In the genomic region with DNA sequence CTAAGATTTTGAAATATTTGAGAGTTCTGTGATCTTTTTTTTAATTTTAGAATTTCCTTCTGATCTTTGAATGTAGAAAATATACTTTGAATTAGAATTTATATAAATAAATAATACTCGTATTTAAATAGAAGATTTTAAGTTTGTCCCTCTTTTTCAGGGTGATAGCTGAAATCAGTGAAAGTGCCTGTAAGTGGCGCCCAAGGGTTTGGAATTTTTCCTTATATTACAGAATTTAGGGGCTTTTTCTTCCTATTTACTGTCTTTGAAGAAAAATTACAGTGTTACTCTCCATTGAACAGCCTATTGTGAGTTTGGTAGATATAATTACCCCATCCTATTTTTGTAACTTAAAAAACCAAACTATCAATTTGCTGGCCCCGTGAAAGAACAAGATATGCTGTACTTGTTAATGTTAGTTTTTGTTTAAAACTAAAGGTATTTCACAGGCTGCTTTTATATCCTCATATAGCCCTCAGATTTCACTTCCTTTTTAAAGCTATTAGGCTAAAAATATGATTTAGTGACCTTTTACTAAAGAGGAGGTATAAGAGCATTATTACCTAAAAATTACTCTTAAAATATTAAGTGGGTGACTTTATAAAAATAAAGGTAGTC, we compare ENCODE assay signal across 9 cellular contexts. TPM values are rescaled to one million over a fixed set of nuclear protein-coding genes. Genes with fewer than 3 reads are reported as not detected.
DNase-seq lines count a peak whose midpoint lies in the region; ATAC-seq and TF ChIP-seq lines count a peak whose summit lies in the region.
"Had no signal": no experiment of that assay in that cellular context is flagged by ENCODE, and none has a peak within 500 bp of the region (broad histone marks: within the 10 kb centered on the region; RNA-seq: fewer than 3 reads in every experiment).

No MANE protein-coding gene starts in this region.

- POLR2A ChIA-PET in Caco-2 (lab: Charles Lee): interaction anchor here (0.6 kb wide), 1 partner anchor 457 kb away, joined by 4 read pairs; no protein-coding TSS in a partner anchor

- H3K9ac ChIP-seq in mesendoderm (ENCODE audit: low read length): no peak overlapping the region

- H3K4me2 ChIP-seq in mesendoderm (ENCODE audit: low read length): no peak overlapping the region

- DNase-seq in Caco-2: no peak
- no peak for DNase-seq in MG63
- peak; percentile 76 for DNase-seq in choroid plexus epithelial cell (ENCODE audit: low read depth)
- DNase-seq in natural killer cell treated with Interleukin-12 subunit alpha and Interleukin-12 subunit beta and Interleukin-15 and Interleukin-18, amount 100 ng/mL, for 72 hours (ENCODE audit: low spot score): no peak
- no peak for DNase-seq in mesenteric fat pad (ENCODE audit: low spot score)
- no peak for DNase-seq in GF-D8 (lab: John Stamatoyannopoulos, UW)
- DNase-seq in mesendoderm: no peak
- DNase-seq in effector CD8-positive, alpha-beta T cell (lab: John Stamatoyannopoulos, UW): no peak
- DNase-seq: stimulated activated CD4-positive, alpha-beta T cell treated with anti-CD3 and anti-CD28 coated beads, Interleukin-4, amount 100 ng/mL, for 1 hour had no signal

- no peak for ATAC-seq in natural killer cell treated with Interleukin-12 subunit alpha and Interleukin-12 subunit beta and Interleukin-15 and Interleukin-18, amount 100 ng/mL, for 72 hours

- no peak overlapping the region for H4K8ac ChIP-seq in mesendoderm (ENCODE audit: low read depth, low read length)

- no peak overlapping the region for H2AK5ac ChIP-seq in mesendoderm (ENCODE audit: low read length)

- H3K23ac ChIP-seq in mesendoderm (ENCODE audit: low read length): no peak overlapping the region

- H3K79me1 ChIP-seq in mesendoderm (ENCODE audit: low read length): peaks cover 2% of the 10 kb centered on the region

- no peak overlapping the region for H2BK15ac ChIP-seq in mesendoderm (replicated peaks; ENCODE audit: low read depth)

- intact Hi-C loops in Caco-2 (cut with micrococcal nuclease; ENCODE audit: unreplicated experiment): loop anchor here (1.0 to 5.0 kb wide), 2 partner anchors 20 to 336 kb away; no protein-coding TSS in a partner anchor

- H3K4me1 Mint-ChIP-seq in Caco-2 (ENCODE audit: low read depth, unreplicated experiment): peaks cover 32% of the 10 kb centered on the region
- H3K4me1 Mint-ChIP-seq in natural killer cell treated with Interleukin-12 subunit alpha and Interleukin-12 subunit beta and Interleukin-15 and Interleukin-18, amount 100 ng/mL, for 72 hours (ENCODE audit: low read depth in 2 of 2): peaks cover 42 to 51% of the 10 kb centered on the region in 2 donors

- WGBS in mesendoderm (ENCODE audit: extremely low coverage, insufficient coverage, low lambda C conversion rate): no CpG with 5 or more reads among the region's 3 CpGs

- H3K56ac ChIP-seq in mesendoderm (ENCODE audit: low read length): no peak overlapping the region

- H3K4me1 ChIP-seq in Caco-2 (peaks cover 31% of the 10 kb centered on the region), mesendoderm (ENCODE audit: control insufficient read depth, low read depth, low read length) (peaks cover 8% of the 10 kb centered on the region)

- H3K9me3 ChIP-seq in Caco-2 (no peaks in the 10 kb centered on the region), MG63 (no peaks in the 10 kb centered on the region)

- peaks cover 28% of the 10 kb centered on the region for H3K36me3 Mint-ChIP-seq in Caco-2 (ENCODE audit: insufficient read depth, unreplicated experiment)
- no peaks in the 10 kb centered on the region for H3K36me3 Mint-ChIP-seq in natural killer cell treated with Interleukin-12 subunit alpha and Interleukin-12 subunit beta and Interleukin-15 and Interleukin-18, amount 100 ng/mL, for 72 hours

- TF ChIP-seq CTCF in Caco-2 (IDR thresholded peaks at IDR 0.05; ENCODE audit: insufficient read depth in 1 of 2, low read depth in 1 of 2, low read length in 1 of 2, severe bottlenecking in 1 of 2, unreplicated experiment in 1 of 2) (peak; percentile 24 to 30), choroid plexus epithelial cell (conservative IDR thresholded peaks at IDR 0.05; ENCODE audit: low read depth, low read length) (peak; percentile 53)

- CTCF ChIA-PET in Caco-2 (lab: Charles Lee): no interaction called here

- no peak overlapping the region for H2BK120ac ChIP-seq in mesendoderm (ENCODE audit: low read depth, low read length)

- no peak overlapping the region for H3K4me3 ChIP-seq in Caco-2 (ENCODE audit: low read depth, low read length)
- peak overlapping the region; percentile 78 for H3K4me3 ChIP-seq in MG63
- peak overlapping the region; percentile 56 for H3K4me3 ChIP-seq in choroid plexus epithelial cell (ENCODE audit: low read depth, low read length)
- no peak overlapping the region for H3K4me3 ChIP-seq in mesendoderm (ENCODE audit: low read length)

- H3K18ac ChIP-seq in mesendoderm (ENCODE audit: low read length): no peak overlapping the region

- H4K5ac ChIP-seq in mesendoderm (ENCODE audit: low read length): no peak overlapping the region

- no peaks in the 10 kb centered on the region for H3K36me3 ChIP-seq in Caco-2 (ENCODE audit: control insufficient read depth, insufficient read depth, low read length)
- H3K36me3 ChIP-seq in MG63: peaks cover 6% of the 10 kb centered on the region
- no peaks in the 10 kb centered on the region for H3K36me3 ChIP-seq in mesendoderm (ENCODE audit: control insufficient read depth, insufficient read depth, low read length)

- no peaks in the 10 kb centered on the region for H3K27me3 Mint-ChIP-seq in Caco-2 (ENCODE audit: insufficient read depth, unreplicated experiment)
- no peaks in the 10 kb centered on the region for H3K27me3 Mint-ChIP-seq in natural killer cell treated with Interleukin-12 subunit alpha and Interleukin-12 subunit beta and Interleukin-15 and Interleukin-18, amount 100 ng/mL, for 72 hours

- H3K4ac ChIP-seq in mesendoderm (ENCODE audit: low read depth, low read length): no peak overlapping the region

- H3K4me3 Mint-ChIP-seq in Caco-2 (ENCODE audit: unreplicated experiment): peak overlapping the region; percentile 43
- H3K4me3 Mint-ChIP-seq in natural killer cell treated with Interleukin-12 subunit alpha and Interleukin-12 subunit beta and Interleukin-15 and Interleukin-18, amount 100 ng/mL, for 72 hours: peak overlapping the region; percentile 82

- H2BK5ac ChIP-seq in mesendoderm (ENCODE audit: low read length): no peak overlapping the region

- no TSS peak for BruUV-seq in Caco-2 (replicated peaks; lab: Mats Ljungman, UMichigan)

- no peak overlapping the region for H3K27ac ChIP-seq in mesendoderm (ENCODE audit: low read depth, low read length)

- no peaks in the 10 kb centered on the region for H3K9me3 Mint-ChIP-seq in Caco-2 (ENCODE audit: unreplicated experiment)
- H3K9me3 Mint-ChIP-seq in natural killer cell treated with Interleukin-12 subunit alpha and Interleukin-12 subunit beta and Interleukin-15 and Interleukin-18, amount 100 ng/mL, for 72 hours: no peaks in the 10 kb centered on the region

- no peaks in the 10 kb centered on the region for H3K27me3 ChIP-seq in Caco-2 (replicated peaks; ENCODE audit: control insufficient read depth, insufficient read depth, low read length)
- H3K27me3 ChIP-seq in MG63: no peaks in the 10 kb centered on the region
- H3K27me3 ChIP-seq in mesendoderm (ENCODE audit: insufficient read depth, low read length, poor library complexity): no peaks in the 10 kb centered on the region

- peaks cover 28% of the 10 kb centered on the region for H3K79me2 ChIP-seq in mesendoderm (ENCODE audit: control insufficient read depth, insufficient read depth, low read length)

- no peak overlapping the region for H3K27ac Mint-ChIP-seq in Caco-2 (ENCODE audit: unreplicated experiment)
- H3K27ac Mint-ChIP-seq in natural killer cell treated with Interleukin-12 subunit alpha and Interleukin-12 subunit beta and Interleukin-15 and Interleukin-18, amount 100 ng/mL, for 72 hours: peak overlapping the region; percentile 37 to 91

RNA-seq across cellular contexts. Expression of gene MAP3K1, which starts 3.2 kb away (rescaled TPM):
- total RNA-seq in Caco-2 (2022) (46.0 and 47.0 TPM in 2 replicates), mesenteric fat pad (16.5 TPM)
- 8.8 and 9.3 TPM in 2 replicates for total RNA-seq in MG63 (2014; rRNA removed; shearing (Covaris generic); ENCODE audit: low replicate concordance)
- 10 to 100 TPM; 11.1 to 16.3 TPM for total RNA-seq in natural killer cell treated with Interleukin-12 subunit alpha and Interleukin-12 subunit beta and Interleukin-15 and Interleukin-18, amount 100 ng/mL, for 72 hours
- 9.7 TPM for polyA plus RNA-seq in mesendoderm (2013, experiment 1 of 2)
- polyA plus RNA-seq in mesendoderm (2013, experiment 2 of 2): 9.6 TPM

Comparison
In these comparisons a context has a peak if more than half of its experiments do, and no peak if none do; other contexts are left out.
1. H3K4me3 ChIP-seq: peak in MG63 (single experiment) and choroid plexus epithelial cell (single experiment); none in Caco-2 (single experiment) and mesendoderm (single experiment).